ENCODE assay signal across 1 cellular context in genomic region chr18:23580677-23581367, GRCh38.
TF ChIP-seq lines count a peak whose summit lies in the region.

No MANE protein-coding gene starts in this region.

TF ChIP-seq in GM12878, 131 proteins besides CTCF, POLR2A, EP300 and RAD21 (continued from another document):
- TF ChIP-seq, protein P1, sequence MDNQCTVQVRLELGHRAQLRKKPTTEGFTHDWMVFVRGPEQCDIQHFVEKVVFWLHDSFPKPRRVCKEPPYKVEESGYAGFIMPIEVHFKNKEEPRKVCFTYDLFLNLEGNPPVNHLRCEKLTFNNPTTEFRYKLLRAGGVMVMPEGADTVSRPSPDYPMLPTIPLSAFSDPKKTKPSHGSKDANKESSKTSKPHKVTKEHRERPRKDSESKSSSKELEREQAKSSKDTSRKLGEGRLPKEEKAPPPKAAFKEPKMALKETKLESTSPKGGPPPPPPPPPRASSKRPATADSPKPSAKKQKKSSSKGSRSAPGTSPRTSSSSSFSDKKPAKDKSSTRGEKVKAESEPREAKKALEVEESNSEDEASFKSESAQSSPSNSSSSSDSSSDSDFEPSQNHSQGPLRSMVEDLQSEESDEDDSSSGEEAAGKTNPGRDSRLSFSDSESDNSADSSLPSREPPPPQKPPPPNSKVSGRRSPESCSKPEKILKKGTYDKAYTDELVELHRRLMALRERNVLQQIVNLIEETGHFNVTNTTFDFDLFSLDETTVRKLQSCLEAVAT (IDR thresholded peaks at IDR 0.05): no peak
- TF ChIP-seq SIX5 (IDR thresholded peaks at IDR 0.05; ENCODE audit: low read depth, low read length, severe bottlenecking) (no peak), NFYA (IDR thresholded peaks at IDR 0.05; ENCODE audit: borderline replicate concordance, low read depth, low read length) (no peak), BCL3 (IDR thresholded peaks at IDR 0.05; ENCODE audit: borderline replicate concordance, insufficient read depth, low read depth, low read length, poor library complexity, severe bottlenecking) (no peak), SP1 (IDR thresholded peaks at IDR 0.05; ENCODE audit: low read depth, low read length) (no peak), STAT3 (IDR thresholded peaks at IDR 0.05; ENCODE audit: low read depth, low read length) (no peak)
- TF ChIP-seq, protein P2, sequence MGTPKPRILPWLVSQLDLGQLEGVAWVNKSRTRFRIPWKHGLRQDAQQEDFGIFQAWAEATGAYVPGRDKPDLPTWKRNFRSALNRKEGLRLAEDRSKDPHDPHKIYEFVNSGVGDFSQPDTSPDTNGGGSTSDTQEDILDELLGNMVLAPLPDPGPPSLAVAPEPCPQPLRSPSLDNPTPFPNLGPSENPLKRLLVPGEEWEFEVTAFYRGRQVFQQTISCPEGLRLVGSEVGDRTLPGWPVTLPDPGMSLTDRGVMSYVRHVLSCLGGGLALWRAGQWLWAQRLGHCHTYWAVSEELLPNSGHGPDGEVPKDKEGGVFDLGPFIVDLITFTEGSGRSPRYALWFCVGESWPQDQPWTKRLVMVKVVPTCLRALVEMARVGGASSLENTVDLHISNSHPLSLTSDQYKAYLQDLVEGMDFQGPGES (IDR thresholded peaks at IDR 0.05): no peak
- TF ChIP-seq, protein P3, sequence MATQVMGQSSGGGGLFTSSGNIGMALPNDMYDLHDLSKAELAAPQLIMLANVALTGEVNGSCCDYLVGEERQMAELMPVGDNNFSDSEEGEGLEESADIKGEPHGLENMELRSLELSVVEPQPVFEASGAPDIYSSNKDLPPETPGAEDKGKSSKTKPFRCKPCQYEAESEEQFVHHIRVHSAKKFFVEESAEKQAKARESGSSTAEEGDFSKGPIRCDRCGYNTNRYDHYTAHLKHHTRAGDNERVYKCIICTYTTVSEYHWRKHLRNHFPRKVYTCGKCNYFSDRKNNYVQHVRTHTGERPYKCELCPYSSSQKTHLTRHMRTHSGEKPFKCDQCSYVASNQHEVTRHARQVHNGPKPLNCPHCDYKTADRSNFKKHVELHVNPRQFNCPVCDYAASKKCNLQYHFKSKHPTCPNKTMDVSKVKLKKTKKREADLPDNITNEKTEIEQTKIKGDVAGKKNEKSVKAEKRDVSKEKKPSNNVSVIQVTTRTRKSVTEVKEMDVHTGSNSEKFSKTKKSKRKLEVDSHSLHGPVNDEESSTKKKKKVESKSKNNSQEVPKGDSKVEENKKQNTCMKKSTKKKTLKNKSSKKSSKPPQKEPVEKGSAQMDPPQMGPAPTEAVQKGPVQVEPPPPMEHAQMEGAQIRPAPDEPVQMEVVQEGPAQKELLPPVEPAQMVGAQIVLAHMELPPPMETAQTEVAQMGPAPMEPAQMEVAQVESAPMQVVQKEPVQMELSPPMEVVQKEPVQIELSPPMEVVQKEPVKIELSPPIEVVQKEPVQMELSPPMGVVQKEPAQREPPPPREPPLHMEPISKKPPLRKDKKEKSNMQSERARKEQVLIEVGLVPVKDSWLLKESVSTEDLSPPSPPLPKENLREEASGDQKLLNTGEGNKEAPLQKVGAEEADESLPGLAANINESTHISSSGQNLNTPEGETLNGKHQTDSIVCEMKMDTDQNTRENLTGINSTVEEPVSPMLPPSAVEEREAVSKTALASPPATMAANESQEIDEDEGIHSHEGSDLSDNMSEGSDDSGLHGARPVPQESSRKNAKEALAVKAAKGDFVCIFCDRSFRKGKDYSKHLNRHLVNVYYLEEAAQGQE (IDR thresholded peaks at IDR 0.05; ENCODE audit: low read depth, low read length): no peak
- TF ChIP-seq, protein P4, sequence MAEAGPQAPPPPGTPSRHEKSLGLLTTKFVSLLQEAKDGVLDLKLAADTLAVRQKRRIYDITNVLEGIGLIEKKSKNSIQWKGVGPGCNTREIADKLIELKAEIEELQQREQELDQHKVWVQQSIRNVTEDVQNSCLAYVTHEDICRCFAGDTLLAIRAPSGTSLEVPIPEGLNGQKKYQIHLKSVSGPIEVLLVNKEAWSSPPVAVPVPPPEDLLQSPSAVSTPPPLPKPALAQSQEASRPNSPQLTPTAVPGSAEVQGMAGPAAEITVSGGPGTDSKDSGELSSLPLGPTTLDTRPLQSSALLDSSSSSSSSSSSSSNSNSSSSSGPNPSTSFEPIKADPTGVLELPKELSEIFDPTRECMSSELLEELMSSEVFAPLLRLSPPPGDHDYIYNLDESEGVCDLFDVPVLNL (IDR thresholded peaks at IDR 0.05; ENCODE audit: low read depth, low read length): no peak
- TF ChIP-seq, protein P5, sequence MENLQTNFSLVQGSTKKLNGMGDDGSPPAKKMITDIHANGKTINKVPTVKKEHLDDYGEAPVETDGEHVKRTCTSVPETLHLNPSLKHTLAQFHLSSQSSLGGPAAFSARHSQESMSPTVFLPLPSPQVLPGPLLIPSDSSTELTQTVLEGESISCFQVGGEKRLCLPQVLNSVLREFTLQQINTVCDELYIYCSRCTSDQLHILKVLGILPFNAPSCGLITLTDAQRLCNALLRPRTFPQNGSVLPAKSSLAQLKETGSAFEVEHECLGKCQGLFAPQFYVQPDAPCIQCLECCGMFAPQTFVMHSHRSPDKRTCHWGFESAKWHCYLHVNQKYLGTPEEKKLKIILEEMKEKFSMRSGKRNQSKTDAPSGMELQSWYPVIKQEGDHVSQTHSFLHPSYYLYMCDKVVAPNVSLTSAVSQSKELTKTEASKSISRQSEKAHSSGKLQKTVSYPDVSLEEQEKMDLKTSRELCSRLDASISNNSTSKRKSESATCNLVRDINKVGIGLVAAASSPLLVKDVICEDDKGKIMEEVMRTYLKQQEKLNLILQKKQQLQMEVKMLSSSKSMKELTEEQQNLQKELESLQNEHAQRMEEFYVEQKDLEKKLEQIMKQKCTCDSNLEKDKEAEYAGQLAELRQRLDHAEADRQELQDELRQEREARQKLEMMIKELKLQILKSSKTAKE (IDR thresholded peaks at IDR 0.05; ENCODE audit: low read depth, poor library complexity, severe bottlenecking): no peak
TF ChIP-seq in GM12878: peak in this region for 0.
